24 cellular contexts compared by ENCODE assay signal in genomic region chr16:1374418-1375297, GRCh38. TPM values are rescaled to one million over a fixed set of nuclear protein-coding genes. Genes with fewer than 3 reads are reported as not detected.
A peak's percentile ranks its signal among the peaks of the same experiment; 100 is the strongest.
DNase-seq lines count a peak whose midpoint lies in the region; TF ChIP-seq lines count a peak whose summit lies in the region.
"Had no signal": no experiment of that assay in that cellular context is flagged by ENCODE, and none has a peak within 500 bp of the region (broad histone marks: within the 10 kb centered on the region; RNA-seq: fewer than 3 reads in every experiment).

No MANE protein-coding gene starts in this region.

- H3K4me1 ChIP-seq in A673 (ENCODE audit: insufficient read depth, low read length, poor library complexity, severe bottlenecking): peaks cover 11% of the 10 kb centered on the region
- peaks cover 25% of the 10 kb centered on the region for H3K4me1 ChIP-seq in suprapubic skin

- TF ChIP-seq CTCF in A673 (conservative IDR thresholded peaks at IDR 0.05; ENCODE audit: low read depth, low read length) (no peak), chondrocyte (IDR thresholded peaks at IDR 0.05) (no peak), suprapubic skin (IDR thresholded peaks at IDR 0.05) (no peak)

- H3K27ac ChIP-seq in A673 (ENCODE audit: low read depth, low read length, poor library complexity, severe bottlenecking) (peak overlapping the region; percentile 23), suprapubic skin (no peak overlapping the region)
- H3K27ac ChIP-seq: BLaER1, KMS-11 had no signal

- no peak for TF ChIP-seq POLR2A in suprapubic skin (IDR thresholded peaks at IDR 0.05)

- peaks cover 16% of the 10 kb centered on the region for H3K36me3 ChIP-seq in A673 (ENCODE audit: insufficient read depth, low read length, poor library complexity, severe bottlenecking)
- peaks cover 43% of the 10 kb centered on the region for H3K36me3 ChIP-seq in suprapubic skin

- no peak overlapping the region for H3K4me3 Mint-ChIP-seq in chondrocyte (ENCODE audit: unreplicated experiment)
- H3K4me3 Mint-ChIP-seq: CD4-positive, alpha-beta T cell had no signal

- peaks cover 14% of the 10 kb centered on the region for H3K4me1 Mint-ChIP-seq in chondrocyte (ENCODE audit: low read depth)

- no peaks in the 10 kb centered on the region for H3K36me3 Mint-ChIP-seq in chondrocyte (ENCODE audit: low read depth)

- H3K9me3 ChIP-seq in A673 (ENCODE audit: low read depth, low read length, poor library complexity, severe bottlenecking) (no peaks in the 10 kb centered on the region), suprapubic skin (no peaks in the 10 kb centered on the region)
- H3K9me3 ChIP-seq: BLaER1, Caco-2, HAP-1 had no signal

- WGBS in suprapubic skin: 81% methylated on average over 14 of the region's 46 CpGs

- H3K4me3 ChIP-seq in A673 (ENCODE audit: low read depth, low read length, poor library complexity, severe bottlenecking) (no peak overlapping the region), skeletal muscle cell (ENCODE audit: low read depth, low read length) (no peak overlapping the region), suprapubic skin (no peak overlapping the region)
- H3K4me3 ChIP-seq: BLaER1, HAP-1 had no signal

- CTCF ChIA-PET in A673 (lab: Charles Lee): no interaction called here

- no peak overlapping the region for H3K27ac Mint-ChIP-seq in chondrocyte (ENCODE audit: unreplicated experiment)
- H3K27ac Mint-ChIP-seq: CD4-positive, alpha-beta T cell had no signal

- TF ChIP-seq EP300 in suprapubic skin (IDR thresholded peaks at IDR 0.05): no peak

- H3K9me3 Mint-ChIP-seq in chondrocyte (ENCODE audit: low read depth): no peaks in the 10 kb centered on the region
- H3K9me3 Mint-ChIP-seq: CD4-positive, alpha-beta T cell had no signal

- no peaks in the 10 kb centered on the region for H3K27me3 ChIP-seq in A673 (replicated peaks; ENCODE audit: insufficient read depth, low read depth, low read length, poor library complexity)
- H3K27me3 ChIP-seq in suprapubic skin: no peaks in the 10 kb centered on the region
- H3K27me3 ChIP-seq: BLaER1 had no signal

- DNase-seq in A673 (ENCODE audit: low spot score): no peak
- peak; percentile 66 for DNase-seq in LHCN-M2 (ENCODE audit: low read depth)
- peak; percentile 91 for DNase-seq in chondrocyte (ENCODE audit: low spot score)
- peak; percentile 7 for DNase-seq in skeletal muscle cell (ENCODE audit: low read depth)
- no peak for DNase-seq in pons (ENCODE audit: low spot score)
- DNase-seq in suprapubic skin (ENCODE audit: low spot score in 2 of 2): no peak
- DNase-seq in activated effector memory CD4-positive, alpha-beta T cell treated with Interleukin-2 at 50 U/mL for 16 hours: no peak
- DNase-seq: ACHN; Caco-2; CD4-positive, alpha-beta T cell; DMS 273 treated with DMSO at 0.1 percent for 48 hours; DMS79 treated with DMSO at 0.1 percent for 48 hours; IMR-90; MV-4-11; NCI-H1694; NCI-H2081; NCI-H2171; NCI-H345; NCI-H524; NCI-H774; NK-92 treated with Interleukin-12 subunit alpha and Interleukin-12 subunit beta, amount 100 ng/mL, for 24 hours had no signal

- intact Hi-C loops in A673 (cut with micrococcal nuclease; ENCODE audit: unreplicated experiment): no loop called here

- no peaks in the 10 kb centered on the region for H3K27me3 Mint-ChIP-seq in chondrocyte (ENCODE audit: low read depth)
- H3K27me3 Mint-ChIP-seq: CD4-positive, alpha-beta T cell had no signal

- POLR2A ChIA-PET in A673 (lab: Charles Lee; ENCODE audit: low non-redundant PET): no interaction called here

- BruUV-seq in A673 (replicated peaks; lab: Mats Ljungman, UMichigan): no TSS peak

RNA-seq across cellular contexts. Expression of gene GNPTG, which starts 22.9 kb away (rescaled TPM):
- total RNA-seq in A673 (2021): 20.9 and 32.7 TPM in 2 replicates
- 46.4 and 54.4 TPM in 2 replicates for total RNA-seq in LHCN-M2 (2014; rRNA removed)
- polyA plus RNA-seq in LHCN-M2 (2012): 45.1 TPM
- total RNA-seq in chondrocyte: 58.3 to 68.4 TPM (median 60.7 TPM) in 3 replicates
- 10 to 100 TPM; 53.7 to 84.0 (median 69.5) TPM for total RNA-seq in suprapubic skin

RNA-seq across cellular contexts. Expression of gene TSR3, which starts 23.0 kb away (rescaled TPM):
- total RNA-seq in A673 (2021): 55.0 and 57.2 TPM in 2 replicates
- 114 and 124 TPM in 2 replicates for total RNA-seq in LHCN-M2 (2014; rRNA removed)
- 106 TPM for polyA plus RNA-seq in LHCN-M2 (2012)
- total RNA-seq in chondrocyte: 52.2 to 56.8 TPM (median 56.0 TPM) in 3 replicates
- 10 to 100 TPM; 48.5 to 70.2 (median 62.1) TPM for total RNA-seq in suprapubic skin

RNA-seq across cellular contexts. Expression of gene UNKL, which starts 39.8 kb away (rescaled TPM):
- 86.7 and 88.5 TPM in 2 replicates for total RNA-seq in A673 (2021)
- total RNA-seq in LHCN-M2 (2014; rRNA removed): 14.6 and 23.7 TPM in 2 replicates
- 5.5 TPM for polyA plus RNA-seq in LHCN-M2 (2012)
- total RNA-seq in chondrocyte: 12.3 to 16.1 TPM (median 12.6 TPM) in 3 replicates
- total RNA-seq in suprapubic skin: 10 to 100 TPM; 13.0 to 81.0 (median 33.4) TPM

RNA-seq across cellular contexts. Expression of gene BAIAP3, which starts 41.2 kb away (rescaled TPM):
- total RNA-seq in A673 (2021) (2.0 and 3.7 TPM in 2 replicates), LHCN-M2 (2014; rRNA removed) (0.46 and 0.51 TPM in 2 replicates), chondrocyte (0.36 to 1.7 TPM (median 1.5 TPM) in 3 replicates), suprapubic skin (1 to 10 TPM in 3 of 4 donors, under 1 TPM in 1; 0.87 to 6.2 (median 2.5) TPM)
- polyA plus RNA-seq in LHCN-M2 (2012): 1.8 TPM

RNA-seq across cellular contexts. Expression of gene UQCC4, which starts 45.9 kb away (rescaled TPM):
- total RNA-seq in A673 (2021) (17.8 and 19.5 TPM in 2 replicates), LHCN-M2 (2014; rRNA removed) (13.2 and 17.2 TPM in 2 replicates), chondrocyte (7.9 to 11.0 TPM (median 9.3 TPM) in 3 replicates), suprapubic skin (10 to 100 TPM; 13.1 to 41.0 (median 29.3) TPM)
- polyA plus RNA-seq in LHCN-M2 (2012): 15.3 TPM

Comparison
In these comparisons a context has a peak if more than half of its experiments do, and no peak if none do; other contexts are left out.
1. DNase-seq: peak in LHCN-M2 (single experiment), chondrocyte (single experiment) and skeletal muscle cell (single experiment); none in A673 (single experiment), pons (single experiment), suprapubic skin (0 of 2) and activated effector memory CD4-positive, alpha-beta T cell treated with Interleukin-2 at 50 U/mL for 16 hours (single experiment).